Comparison of ENCODE assay signal across 10 cellular contexts in genomic region chr22:50641696-50642607, GRCh38. TPM values are rescaled to one million over a fixed set of nuclear protein-coding genes. Genes with fewer than 3 reads are reported as not detected.
DNase-seq lines count a peak whose midpoint lies in the region; ATAC-seq and TF ChIP-seq lines count a peak whose summit lies in the region.
"Had no signal": no experiment of that assay in that cellular context is flagged by ENCODE, and none has a peak within 500 bp of the region (broad histone marks: within the 10 kb centered on the region; RNA-seq: fewer than 3 reads in every experiment).

No MANE protein-coding gene starts in this region.

- H3K4me1 ChIP-seq in ectodermal cell (ENCODE audit: control insufficient read depth, insufficient read depth, low read length) (peaks cover 14% of the 10 kb centered on the region), testis (peaks cover 17% of the 10 kb centered on the region)

- 9% methylated on average over 17 of the region's 17 CpGs for WGBS in ectodermal cell, 2 experiments
- WGBS in testis, 2 donors: 34 to 47% methylated on average over 13 to 17 of the region's 17 CpGs

- TF ChIP-seq CTCF in testis (IDR thresholded peaks at IDR 0.05): peak in 2 of 3 experiments; percentile 39 to 42
- no peak for TF ChIP-seq CTCF in coronary artery (IDR thresholded peaks at IDR 0.05)

- no peak for TF ChIP-seq POLR2A in testis (IDR thresholded peaks at IDR 0.05)

- intact Hi-C loops in testis (cut with DNase I; ENCODE audit: low total_unique reads): no loop called here

- H3K4me3 ChIP-seq in ectodermal cell (ENCODE audit: insufficient read depth, low read depth, low read length): no peak overlapping the region
- H3K4me3 ChIP-seq in testis: no peak overlapping the region
- no peak overlapping the region for H3K4me3 ChIP-seq in coronary artery
- H3K4me3 ChIP-seq: thoracic aorta had no signal

- peak; percentile 86 for ATAC-seq in left lobe of liver
- no peak for ATAC-seq in stimulated activated naive CD8-positive, alpha-beta T cell treated with anti-CD3 and anti-CD28 coated beads, Interleukin-15, Interleukin-2, amounts not matched to agents 100 U/mL and 50 U/mL, for 24 hours

- DNase-seq in NCI-H2171 treated with DMSO at 0.1 percent for 48 hours (lab: John Stamatoyannopoulos, UW) (peak; percentile 15), NCI-H2171 (lab: John Stamatoyannopoulos, UW) (no peak), left lobe of liver (ENCODE audit: low spot score) (peak; percentile 90), testis (peak; percentile 48), DMS153 (lab: John Stamatoyannopoulos, UW) (no peak), coronary artery (ENCODE audit: low spot score) (no peak)
- no peak for DNase-seq in stimulated activated naive CD8-positive, alpha-beta T cell treated with anti-CD3 and anti-CD28 coated beads, Interleukin-15, Interleukin-2, amounts not matched to agents 100 U/mL and 50 U/mL, for 24 hours
- DNase-seq: 8988T had no signal

- no peaks in the 10 kb centered on the region for H3K36me3 ChIP-seq in ectodermal cell (ENCODE audit: control insufficient read depth, insufficient read depth, low read length)
- H3K36me3 ChIP-seq in testis (ENCODE audit: low read depth, missing control alignments): no peaks in the 10 kb centered on the region
- H3K36me3 ChIP-seq: thoracic aorta had no signal

- peak overlapping the region; percentile 77 for H3K27ac ChIP-seq in ectodermal cell (ENCODE audit: insufficient read depth, low read depth, low read length, poor library complexity, severe bottlenecking)
- H3K27ac ChIP-seq in testis: no peak overlapping the region
- H3K27ac ChIP-seq in coronary artery: no peak overlapping the region
- H3K27ac ChIP-seq: thoracic aorta had no signal

- H3K9me3 ChIP-seq in ectodermal cell (ENCODE audit: control insufficient read depth, low read length) (no peaks in the 10 kb centered on the region), testis (no peaks in the 10 kb centered on the region)
- H3K9me3 ChIP-seq: thoracic aorta had no signal

- H3K27me3 ChIP-seq in ectodermal cell (ENCODE audit: control insufficient read depth, insufficient read depth, low read length, poor library complexity, severe bottlenecking) (peaks cover 15% of the 10 kb centered on the region), testis (no peaks in the 10 kb centered on the region)

RNA-seq across cellular contexts. Expression of gene ARSA, which starts 14.0 kb away (rescaled TPM):
- polyA plus RNA-seq in ectodermal cell (2013, experiment 1 of 4): 26.2 TPM
- polyA plus RNA-seq in ectodermal cell (2013, experiment 2 of 4): 26.0 TPM
- 20.5 TPM for polyA plus RNA-seq in ectodermal cell (2013, experiment 3 of 4)
- polyA plus RNA-seq in ectodermal cell (2013, experiment 4 of 4): 26.4 TPM
- total RNA-seq in left lobe of liver (49.0 TPM), testis (10 to 100 TPM; 60.9 to 73.5 TPM)
- polyA plus RNA-seq in testis (ENCODE audit: insufficient read depth, low read depth, low replicate concordance): 95.9 TPM

RNA-seq across cellular contexts. Expression of gene SHANK3, which starts 30.7 kb away (rescaled TPM):
- polyA plus RNA-seq in ectodermal cell (2013, experiment 1 of 4): 11.8 TPM
- polyA plus RNA-seq in ectodermal cell (2013, experiment 2 of 4): 12.0 TPM
- 11.3 TPM for polyA plus RNA-seq in ectodermal cell (2013, experiment 3 of 4)
- 11.1 TPM for polyA plus RNA-seq in ectodermal cell (2013, experiment 4 of 4)
- total RNA-seq in left lobe of liver: 22.8 TPM
- total RNA-seq in testis: 10 to 100 TPM; 11.4 to 16.0 TPM
- 6.3 TPM for polyA plus RNA-seq in testis (ENCODE audit: insufficient read depth, low read depth, low replicate concordance)

RNA-seq across cellular contexts. Expression of gene MAPK8IP2, which starts 41.4 kb away (rescaled TPM):
- polyA plus RNA-seq in ectodermal cell (2013, experiment 1 of 4): 2.1 TPM
- polyA plus RNA-seq in ectodermal cell (2013, experiment 2 of 4): 2.4 TPM
- polyA plus RNA-seq in ectodermal cell (2013, experiment 3 of 4): 2.1 TPM
- 2.3 TPM for polyA plus RNA-seq in ectodermal cell (2013, experiment 4 of 4)
- total RNA-seq in left lobe of liver (0.53 TPM), testis (10 to 100 TPM; 34.9 to 36.9 TPM)
- polyA plus RNA-seq in testis (ENCODE audit: insufficient read depth, low read depth, low replicate concordance): 12.7 TPM

RNA-seq across cellular contexts. Expression of gene CHKB, which starts 59.3 kb away (rescaled TPM):
- 89.3 TPM for polyA plus RNA-seq in ectodermal cell (2013, experiment 1 of 4)
- 76.2 TPM for polyA plus RNA-seq in ectodermal cell (2013, experiment 2 of 4)
- polyA plus RNA-seq in ectodermal cell (2013, experiment 3 of 4): 68.4 TPM
- polyA plus RNA-seq in ectodermal cell (2013, experiment 4 of 4): 73.5 TPM
- 32.6 TPM for total RNA-seq in left lobe of liver
- 10 to 100 TPM; 89.6 to 98.9 TPM for total RNA-seq in testis
- polyA plus RNA-seq in testis (ENCODE audit: insufficient read depth, low read depth, low replicate concordance): 88.4 TPM

Comparison
In these comparisons a context has a peak if more than half of its experiments do, and no peak if none do; other contexts are left out.
1. DNase-seq: peak in NCI-H2171 treated with DMSO at 0.1 percent for 48 hours (single experiment), left lobe of liver (single experiment) and testis (single experiment); none in NCI-H2171 (single experiment), stimulated activated naive CD8-positive, alpha-beta T cell treated with anti-CD3 and anti-CD28 coated beads, Interleukin-15, Interleukin-2, amounts not matched to agents 100 U/mL and 50 U/mL, for 24 hours (single experiment), DMS153 (single experiment) and coronary artery (single experiment).
2. RNA of gene MAPK8IP2, which starts 41.4 kb away (total RNA-seq): 34.9 to 36.9 TPM in testis; 0.53 TPM in left lobe of liver (single experiment); every median in the first group is over 10 times any median in the second.